ENCODE assay signal across 17 cellular contexts in the genomic region with DNA sequence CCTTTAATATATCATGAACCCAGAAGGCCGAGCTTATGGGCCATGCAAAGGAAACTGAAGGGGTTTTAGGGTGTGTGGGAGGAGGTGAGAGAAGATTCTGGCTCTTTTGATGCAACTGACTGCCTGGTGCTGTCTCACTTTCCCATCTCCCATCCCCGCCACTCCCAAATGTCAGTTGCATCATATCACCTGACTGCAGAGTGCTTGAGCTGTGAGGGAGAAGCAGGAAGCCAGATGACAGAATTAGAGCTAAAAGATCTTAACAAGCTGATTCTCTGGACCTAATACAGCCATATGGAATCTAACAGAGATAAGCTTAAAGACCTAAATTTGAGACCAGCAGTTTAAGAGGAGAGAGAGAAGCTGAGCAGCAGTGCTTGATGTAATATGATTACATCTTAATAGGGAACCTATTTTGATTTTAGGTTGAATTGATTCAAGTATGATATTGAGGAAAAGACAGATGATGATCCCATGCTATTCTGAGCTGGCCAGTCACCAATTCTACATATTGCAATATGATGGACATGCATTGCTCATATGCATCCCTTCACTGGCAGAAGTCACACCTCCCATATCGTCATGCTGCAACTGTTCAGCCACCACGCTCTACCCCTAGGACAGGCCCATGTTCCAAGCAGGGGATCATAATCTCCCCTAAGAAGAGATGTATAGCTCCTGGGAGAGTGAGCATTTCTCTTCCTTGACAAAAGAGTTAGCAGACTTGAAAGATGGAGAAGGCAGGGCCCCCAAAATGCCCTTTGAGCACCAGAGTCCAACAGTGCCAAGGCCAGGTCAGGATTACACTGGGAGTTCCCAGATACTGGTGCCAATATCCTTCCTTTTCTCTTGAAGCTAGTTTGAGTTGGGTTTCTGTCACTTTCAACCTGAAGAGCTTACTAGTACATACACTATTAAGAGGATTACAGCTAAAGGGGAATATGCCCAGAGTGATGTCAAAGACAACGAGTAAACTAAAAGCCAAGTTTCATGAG. TPM values are rescaled to one million over a fixed set of nuclear protein-coding genes. Genes with fewer than 3 reads are reported as not detected.
A peak's percentile ranks its signal among the peaks of the same experiment; 100 is the strongest.
DNase-seq lines count a peak whose midpoint lies in the region; ATAC-seq and FAIRE-seq lines count a peak whose summit lies in the region.
"Had no signal": no experiment of that assay in that cellular context is flagged by ENCODE, and none has a peak within 500 bp of the region (broad histone marks: within the 10 kb centered on the region; RNA-seq: fewer than 3 reads in every experiment).

No MANE protein-coding gene starts in this region.

- no peaks in the 10 kb centered on the region for H3K9me3 ChIP-seq in small intestine (ENCODE audit: control insufficient read depth, low read depth)
- H3K9me3 ChIP-seq: heart left ventricle, MG63, uterus had no signal

- 47 to 64% (median 61%) methylated on average over 5 of the region's 5 CpGs for WGBS in small intestine, 3 donors

- H3K27ac Mint-ChIP-seq in activated CD4-positive, alpha-beta memory T cell treated with anti-CD3 and anti-CD28 coated beads, Interleukin-2, amount 10 ng/mL, durations not matched to agents 7 days and 5 days = no peak overlapping the region
- H3K27ac Mint-ChIP-seq: CD4-positive, CD25-positive, alpha-beta regulatory T cell; stimulated activated naive CD8-positive, alpha-beta T cell treated with anti-CD3 and anti-CD28 coated beads, Interleukin-15, Interleukin-2, amounts not matched to agents 100 ng/mL and 50 ng/mL, for 24 hours had no signal

- H3K4me1 Mint-ChIP-seq in activated CD4-positive, alpha-beta memory T cell treated with anti-CD3 and anti-CD28 coated beads, Interleukin-2, amount 10 ng/mL, durations not matched to agents 7 days and 5 days = no peaks in the 10 kb centered on the region
- H3K4me1 Mint-ChIP-seq: CD4-positive, CD25-positive, alpha-beta regulatory T cell had no signal

- H3K27me3 Mint-ChIP-seq in activated CD4-positive, alpha-beta memory T cell treated with anti-CD3 and anti-CD28 coated beads, Interleukin-2, amount 10 ng/mL, durations not matched to agents 7 days and 5 days = no peaks in the 10 kb centered on the region
- H3K27me3 Mint-ChIP-seq: stimulated activated naive CD8-positive, alpha-beta T cell treated with anti-CD3 and anti-CD28 coated beads, Interleukin-15, Interleukin-2, amounts not matched to agents 100 ng/mL and 50 ng/mL, for 24 hours had no signal

- H3K4me3 ChIP-seq in small intestine (ENCODE audit: low read depth in 1 of 2, low read length in 2 of 2) = no peak overlapping the region
- H3K4me3 ChIP-seq: heart left ventricle, MG63, uterus had no signal

- no peaks in the 10 kb centered on the region for H3K36me3 ChIP-seq in small intestine (ENCODE audit: control insufficient read depth in 2 of 2, insufficient read depth in 2 of 2, low read length in 2 of 2)
- H3K36me3 ChIP-seq: heart left ventricle, MG63, uterus had no signal

- POLR2A ChIA-PET in activated CD4-positive, alpha-beta memory T cell treated with anti-CD3 and anti-CD28 coated beads, Interleukin-2, amount 10 ng/mL, durations not matched to agents 7 days and 5 days (lab: Charles Lee) = interaction anchor here (0.8 kb wide), 1 partner anchor 47 kb away, joined by 3 read pairs; no protein-coding TSS in a partner anchor

- H3K4me3 Mint-ChIP-seq in activated CD4-positive, alpha-beta memory T cell treated with anti-CD3 and anti-CD28 coated beads, Interleukin-2, amount 10 ng/mL, durations not matched to agents 7 days and 5 days = no peak overlapping the region
- H3K4me3 Mint-ChIP-seq: CD4-positive, CD25-positive, alpha-beta regulatory T cell; stimulated activated naive CD8-positive, alpha-beta T cell treated with anti-CD3 and anti-CD28 coated beads, Interleukin-15, Interleukin-2, amounts not matched to agents 100 ng/mL and 50 ng/mL, for 24 hours had no signal

- no peaks in the 10 kb centered on the region for H3K9me3 Mint-ChIP-seq in activated CD4-positive, alpha-beta memory T cell treated with anti-CD3 and anti-CD28 coated beads, Interleukin-2, amount 10 ng/mL, durations not matched to agents 7 days and 5 days
- H3K9me3 Mint-ChIP-seq: stimulated activated naive CD8-positive, alpha-beta T cell treated with anti-CD3 and anti-CD28 coated beads, Interleukin-15, Interleukin-2, amounts not matched to agents 100 ng/mL and 50 ng/mL, for 24 hours had no signal

- ATAC-seq in HG02973 (IDR thresholded peaks at IDR 0.05; ENCODE audit: unreplicated experiment) = no peak

- DNase-seq in NCI-H345 (lab: John Stamatoyannopoulos, UW) (peak; percentile 13), NCI-H345 treated with DMSO at 0.1 percent for 48 hours (lab: John Stamatoyannopoulos, UW; ENCODE audit: unreplicated experiment) (no peak), SK-N-DZ (ENCODE audit: low spot score) (peak; percentile 87), head of caudate nucleus (peak in 32 of 42 donors; percentile 31 to 84 (median 55)), small intestine (peak; percentile 71), Kasumi-1 (lab: John Stamatoyannopoulos, UW) (no peak)
- no peak for DNase-seq in activated CD4-positive, alpha-beta memory T cell treated with anti-CD3 and anti-CD28 coated beads, Interleukin-2, amount 10 ng/mL, durations not matched to agents 7 days and 5 days
- DNase-seq: CD4-positive, CD25-positive, alpha-beta regulatory T cell; heart left ventricle; islet precursor cell; MG63; NCI-H2081 treated with DMSO at 0.1 percent for 48 hours; uterus had no signal

- no peak for FAIRE-seq in small intestine (lab: Jason Lieb, UNC)
- FAIRE-seq: HTR-8/SVneo, TTC549 had no signal

- CTCF ChIA-PET in activated CD4-positive, alpha-beta memory T cell treated with anti-CD3 and anti-CD28 coated beads, Interleukin-2, amount 10 ng/mL, durations not matched to agents 7 days and 5 days (lab: Charles Lee) = no interaction called here

- no peaks in the 10 kb centered on the region for H3K36me3 Mint-ChIP-seq in activated CD4-positive, alpha-beta memory T cell treated with anti-CD3 and anti-CD28 coated beads, Interleukin-2, amount 10 ng/mL, durations not matched to agents 7 days and 5 days (ENCODE audit: low read depth)
- H3K36me3 Mint-ChIP-seq: CD4-positive, CD25-positive, alpha-beta regulatory T cell had no signal

- H3K4me1 ChIP-seq in small intestine (ENCODE audit: control insufficient read depth in 2 of 2, insufficient read depth in 1 of 2, low read depth in 1 of 2, low read length in 1 of 2) = peaks cover 6 to 13% of the 10 kb centered on the region in 2 donors
- H3K4me1 ChIP-seq: uterus had no signal

- intact Hi-C loops in head of caudate nucleus (cut with DNase I) = no loop called here

- H3K27me3 ChIP-seq in small intestine (ENCODE audit: control insufficient read depth in 2 of 2, insufficient read depth in 2 of 2, low read length in 2 of 2) = no peaks in the 10 kb centered on the region
- H3K27me3 ChIP-seq: heart left ventricle, MG63, uterus had no signal

- H3K27ac ChIP-seq in small intestine (ENCODE audit: low read depth in 1 of 2, low read length in 1 of 2) = peak overlapping the region; percentile 73 to 92
- H3K27ac ChIP-seq: heart left ventricle, uterus had no signal

RNA-seq across cellular contexts. Expression of gene PLEKHA7, which starts 44.9 kb away (rescaled TPM):
- 1.2 and 3.6 TPM in 2 replicates for polyA plus RNA-seq in SK-N-DZ (2014; cell fraction: cytosol; rRNA removed)
- polyA plus RNA-seq in SK-N-DZ (2014; cell fraction: nucleus; rRNA removed) = 8.2 and 9.8 TPM in 2 replicates
- 10 to 100 TPM; 28.1 to 69.3 (median 52.1) TPM for polyA plus RNA-seq in small intestine
- 1 to 10 TPM; 2.3 to 3.4 TPM for total RNA-seq in activated CD4-positive, alpha-beta memory T cell treated with anti-CD3 and anti-CD28 coated beads, Interleukin-2, amount 10 ng/mL, durations not matched to agents 7 days and 5 days

Comparison
In these comparisons a context has a peak if more than half of its experiments do, and no peak if none do; other contexts are left out.
1. DNase-seq: peak in NCI-H345 (single experiment), SK-N-DZ (single experiment), head of caudate nucleus (32 of 42) and small intestine (single experiment); none in NCI-H345 treated with DMSO at 0.1 percent for 48 hours (single experiment), activated CD4-positive, alpha-beta memory T cell treated with anti-CD3 and anti-CD28 coated beads, Interleukin-2, amount 10 ng/mL, durations not matched to agents 7 days and 5 days (single experiment) and Kasumi-1 (0 of 2).